In the genomic region with DNA sequence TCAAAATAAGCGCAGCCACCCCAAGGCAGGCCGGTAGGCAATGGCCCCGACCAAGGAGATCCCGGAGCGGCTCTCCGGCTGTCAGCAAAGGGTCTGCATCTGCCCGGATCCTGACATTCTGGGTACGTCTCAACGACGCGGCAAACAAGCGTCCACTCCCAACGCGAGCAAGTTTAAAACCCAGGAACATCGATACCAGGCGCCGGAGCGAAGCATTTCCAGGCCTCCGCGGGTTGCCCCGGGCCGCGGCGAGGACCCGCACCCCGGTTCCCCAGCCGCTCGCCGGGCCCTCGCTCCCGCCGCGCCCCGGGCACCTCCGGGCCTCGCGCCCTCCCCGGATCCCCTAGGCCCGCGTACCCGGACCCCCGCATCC, we compare ENCODE assay signal across 8 cellular contexts. TPM values are rescaled to one million over a fixed set of nuclear protein-coding genes. Genes with fewer than 3 reads are reported as not detected.
A peak's percentile ranks its signal among the peaks of the same experiment; 100 is the strongest.
DNase-seq lines count a peak whose midpoint lies in the region; ATAC-seq and TF ChIP-seq lines count a peak whose summit lies in the region.

No MANE protein-coding gene starts in this region.

- intact Hi-C loops in gastrocnemius medialis (cut with DNase I; ENCODE audit: low total_unique reads): loop anchor here (1.0 to 2.0 kb wide), 2 partner anchors 21 to 37 kb away; a partner anchor contains a TSS

- peak overlapping the region; percentile 46 for H3K9ac ChIP-seq in iPS-18a (ENCODE audit: low read length)

- H3K27me3 ChIP-seq in iPS-18a (ENCODE audit: control insufficient read depth, insufficient read depth, low read length): no peaks in the 10 kb centered on the region
- H3K27me3 ChIP-seq in gastrocnemius medialis: no peaks in the 10 kb centered on the region

- DNase-seq in COLO829 (ENCODE audit: low spot score) (peak; percentile 32), T-cell (peak in 22 of 34 experiments; percentile 0 to 36 (median 12)), gastrocnemius medialis (no peak), NCI-H2196 (lab: John Stamatoyannopoulos, UW; ENCODE audit: unreplicated experiment) (no peak)

- H3K4me1 Mint-ChIP-seq in T-cell (peaks cover 41 to 43% (median 43%) of the 10 kb centered on the region in 3 donors), brain (peaks cover 49% of the 10 kb centered on the region)

- no peak overlapping the region for H3K27ac ChIP-seq in iPS-18a (ENCODE audit: low read length)
- peak overlapping the region; percentile 72 to 89 (median 77) for H3K27ac ChIP-seq in gastrocnemius medialis

- H3K4me3 ChIP-seq in iPS-18a (ENCODE audit: low read length): peak overlapping the region; percentile 74
- H3K4me3 ChIP-seq in gastrocnemius medialis: peak overlapping the region; percentile 53 to 78 (median 68)

- H3K36me3 Mint-ChIP-seq in T-cell (no peaks in the 10 kb centered on the region), brain (peaks cover 14% of the 10 kb centered on the region)

- H3K9me3 ChIP-seq in iPS-18a (ENCODE audit: control insufficient read depth, low read depth, low read length): no peaks in the 10 kb centered on the region
- no peaks in the 10 kb centered on the region for H3K9me3 ChIP-seq in gastrocnemius medialis

- TF ChIP-seq CTCF in brain (conservative IDR thresholded peaks at IDR 0.05): no peak
- peak in 1 of 5 experiments; percentile 8 for TF ChIP-seq CTCF in gastrocnemius medialis (IDR thresholded peaks at IDR 0.05 in 4 of 5, conservative IDR thresholded peaks at IDR 0.05 in 1 of 5)

- H3K4me1 ChIP-seq in iPS-18a (ENCODE audit: control insufficient read depth, low read depth, low read length) (peaks cover 15% of the 10 kb centered on the region), gastrocnemius medialis (peaks cover 41 to 45% of the 10 kb centered on the region in 2 donors)

- in situ Hi-C loops in gastrocnemius medialis (cut with MboI; ENCODE audit: low sequenced_read_pairs in 4 of 4): no loop called here

- H3K4me3 Mint-ChIP-seq in T-cell: peak overlapping the region; percentile 89 to 94 (median 94)
- H3K4me3 Mint-ChIP-seq in brain: peak overlapping the region; percentile 95 to 99 (median 96)

- POLR2A ChIA-PET in T-cell (lab: Charles Lee): interaction anchor here in 1 of 2 donors (0.6 kb wide), 1 partner anchor 21 kb away, joined by 3 read pairs; no protein-coding TSS in a partner anchor

- H3K36me3 ChIP-seq in iPS-18a (ENCODE audit: control insufficient read depth, low read depth, low read length) (no peaks in the 10 kb centered on the region), gastrocnemius medialis (no peaks in the 10 kb centered on the region)

- TF ChIP-seq POLR2A in gastrocnemius medialis (IDR thresholded peaks at IDR 0.05): no peak

- ATAC-seq in GM19452 (IDR thresholded peaks at IDR 0.05; ENCODE audit: unreplicated experiment): peak; percentile 40
- ATAC-seq in HG03565 (IDR thresholded peaks at IDR 0.05; ENCODE audit: unreplicated experiment): peak; percentile 11
- peak; percentile 47 to 58 (median 52) for ATAC-seq in T-cell (replicated peaks in 1 of 4)
- ATAC-seq in gastrocnemius medialis: peak; percentile 53 to 59

- CTCF ChIA-PET in T-cell (lab: Charles Lee): no interaction called here

- peak overlapping the region; percentile 95 to 96 for H3K27ac Mint-ChIP-seq in T-cell
- peak overlapping the region; percentile 95 to 99 (median 99) for H3K27ac Mint-ChIP-seq in brain

- H3K9me3 Mint-ChIP-seq in T-cell: no peaks in the 10 kb centered on the region
- H3K9me3 Mint-ChIP-seq in brain: no peaks in the 10 kb centered on the region

- H3K27me3 Mint-ChIP-seq in T-cell (no peaks in the 10 kb centered on the region), brain (no peaks in the 10 kb centered on the region)

RNA-seq across cellular contexts. Expression of a gene that starts 0.5 kb away (rescaled TPM):
- total RNA-seq in T-cell (10 to 100 TPM; 22.3 to 35.2 (median 33.6) TPM), gastrocnemius medialis (10 to 100 TPM; 29.0 to 47.7 (median 38.3) TPM)
- 19.8 TPM for polyA plus RNA-seq in brain (ENCODE audit: insufficient read depth, low read depth, low replicate concordance)

RNA-seq across cellular contexts. Expression of a gene that starts 20.3 kb away (rescaled TPM):
- total RNA-seq in T-cell (10 to 100 TPM in 3 of 5 donors, 1 to 10 TPM in 2; 6.7 to 12.8 (median 10.4) TPM), gastrocnemius medialis (100 to 1,000 TPM in 2 of 4 donors, 10 to 100 TPM in 2; 71.0 to 116 (median 105) TPM)
- 44.4 TPM for polyA plus RNA-seq in brain (ENCODE audit: insufficient read depth, low read depth, low replicate concordance)

RNA-seq across cellular contexts. Expression of a gene that starts 36.6 kb away (rescaled TPM):
- total RNA-seq in T-cell (10 to 100 TPM; 44.6 to 71.6 (median 58.4) TPM), gastrocnemius medialis (100 to 1,000 TPM; 173 to 294 (median 255) TPM)
- 121 TPM for polyA plus RNA-seq in brain (ENCODE audit: insufficient read depth, low read depth, low replicate concordance)

Comparison
In these comparisons a context has a peak if more than half of its experiments do, and no peak if none do; other contexts are left out.
1. DNase-seq: peak in COLO829 (single experiment) and T-cell (22 of 34); none in gastrocnemius medialis (0 of 2) and NCI-H2196 (single experiment).
2. RNA of a gene that starts 20.3 kb away (total RNA-seq): 71.0 to 116 TPM in gastrocnemius medialis; 6.7 to 12.8 TPM in T-cell; every median in the first group is over 4 times any median in the second.
3. Peak in every context shown above with its lines, with median percentiles within 50 percentile points of each other: ATAC-seq.